ENCODE assay signal across 14 cellular contexts in the genomic region with DNA sequence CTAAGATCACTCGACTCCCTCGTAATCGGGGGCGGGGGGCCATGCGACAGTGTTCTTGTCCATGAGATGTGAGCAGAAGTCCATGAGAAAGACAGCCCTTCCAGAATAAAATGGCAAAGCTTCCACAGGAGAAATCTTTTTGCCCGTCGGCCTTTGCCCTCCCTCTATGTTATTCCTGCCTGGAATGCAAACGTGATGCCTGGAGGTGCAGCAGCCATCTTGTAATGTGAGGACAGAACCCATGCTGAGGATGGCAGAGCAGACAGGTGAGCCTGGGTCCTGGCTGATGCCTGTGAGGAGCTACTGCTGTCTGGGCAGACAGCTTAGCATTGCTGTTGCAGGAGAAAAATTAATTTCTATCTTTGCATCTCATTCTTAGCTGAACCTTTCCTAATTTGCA.
"Had no signal": no experiment of that assay in that cellular context is flagged by ENCODE, and none has a peak within 500 bp of the region (broad histone marks: within the 10 kb centered on the region; RNA-seq: fewer than 3 reads in every experiment).

No MANE protein-coding gene starts in this region.

- H3K27ac Mint-ChIP-seq: activated T-helper 2 cell treated with anti-CD3 and anti-CD28 coated beads, Interferon-gamma antibody, Interleukin-2, Interleukin-4, amounts not matched to agents 10 μg/mL and 5 μg/mL and 100 μg/mL, durations not matched to agents 14 hours and 24 hours and 36 hours; natural killer cell treated with Interleukin-12 subunit alpha and Interleukin-12 subunit beta and Interleukin-15 and Interleukin-18, amount 100 ng/mL, for 72 hours; stimulated activated naive CD8-positive, alpha-beta T cell treated with anti-CD3 and anti-CD28 coated beads, Interleukin-15, Interleukin-2, amounts not matched to agents 100 ng/mL and 50 ng/mL, for 24 hours had no signal

- H3K27me3 ChIP-seq: cardiac muscle cell, gastrocnemius medialis, heart right ventricle, sigmoid colon had no signal

- H3K4me3 Mint-ChIP-seq: natural killer cell treated with Interleukin-12 subunit alpha and Interleukin-12 subunit beta and Interleukin-15 and Interleukin-18, amount 100 ng/mL, for 72 hours; stimulated activated naive CD8-positive, alpha-beta T cell treated with anti-CD3 and anti-CD28 coated beads, Interleukin-15, Interleukin-2, amounts not matched to agents 100 ng/mL and 50 ng/mL, for 24 hours had no signal

- H3K9me3 Mint-ChIP-seq: activated T-helper 2 cell treated with anti-CD3 and anti-CD28 coated beads, Interferon-gamma antibody, Interleukin-2, Interleukin-4, amounts not matched to agents 10 μg/mL and 5 μg/mL and 100 μg/mL, durations not matched to agents 14 hours and 24 hours and 36 hours; natural killer cell treated with Interleukin-12 subunit alpha and Interleukin-12 subunit beta and Interleukin-15 and Interleukin-18, amount 100 ng/mL, for 72 hours; stimulated activated naive CD8-positive, alpha-beta T cell treated with anti-CD3 and anti-CD28 coated beads, Interleukin-15, Interleukin-2, amounts not matched to agents 100 ng/mL and 50 ng/mL, for 24 hours had no signal

- H3K27ac ChIP-seq: cardiac muscle cell, gastrocnemius medialis, heart right ventricle, prostate gland, sigmoid colon, thoracic aorta had no signal

- H3K9me3 ChIP-seq: gastrocnemius medialis, mucosa of descending colon, prostate gland, sigmoid colon, thoracic aorta had no signal

- H3K27me3 Mint-ChIP-seq: natural killer cell treated with Interleukin-12 subunit alpha and Interleukin-12 subunit beta and Interleukin-15 and Interleukin-18, amount 100 ng/mL, for 72 hours; stimulated activated naive CD8-positive, alpha-beta T cell treated with anti-CD3 and anti-CD28 coated beads, Interleukin-15, Interleukin-2, amounts not matched to agents 100 ng/mL and 50 ng/mL, for 24 hours had no signal

- H3K36me3 ChIP-seq: cardiac muscle cell, prostate gland had no signal

- DNase-seq: activated T-cell treated with anti-CD3 and anti-CD28 coated beads for 4 hours; effector CD4-positive, alpha-beta T cell; gastrocnemius medialis; heart right ventricle; mammary epithelial cell; mucosa of descending colon; sigmoid colon; stimulated activated CD4-positive, alpha-beta T cell treated with anti-CD3 and anti-CD28 coated beads, Interleukin-2, amount 100 ng/mL, for 24 hours had no signal

- H3K4me1 ChIP-seq: heart right ventricle, prostate gland, sigmoid colon had no signal

- H3K4me3 ChIP-seq: cardiac muscle cell, gastrocnemius medialis, heart right ventricle, mucosa of descending colon, prostate gland, sigmoid colon, thoracic aorta had no signal
